In genomic region chr2:16773080-16773713, GRCh38 we compare ENCODE assay signal across 8 cellular contexts.
A peak's percentile ranks its signal among the peaks of the same experiment; 100 is the strongest.
DNase-seq lines count a peak whose midpoint lies in the region; ATAC-seq lines count a peak whose summit lies in the region.

No MANE protein-coding gene starts in this region.

- ATAC-seq in GM18873 (IDR thresholded peaks at IDR 0.05; ENCODE audit: low FRiP score, unreplicated experiment) (peak; percentile 67), HG03095 (IDR thresholded peaks at IDR 0.05; ENCODE audit: unreplicated experiment) (peak; percentile 77)

- DNase-seq in COR-L47 (lab: John Stamatoyannopoulos, UW) = peak; percentile 68
- DNase-seq in NCI-H2171 treated with DMSO at 0.1 percent for 48 hours (lab: John Stamatoyannopoulos, UW) = peak; percentile 49
- peak in 47 of 58 donors; percentile 4 to 67 (median 26) for DNase-seq in anterior cingulate cortex (lab: John Stamatoyannopoulos, UW)
- DNase-seq in hippocampal formation (lab: John Stamatoyannopoulos, UW) = peak; percentile 32 to 79
- DNase-seq in stimulated activated CD8-positive, alpha-beta memory T cell treated with anti-CD3 and anti-CD28 coated beads, Interleukin-4, amount 100 ng/mL, for 48 hours = peak; percentile 34
- DNase-seq in HuH-7.5 (ENCODE audit: low spot score) = no peak
